8 cellular contexts compared by ENCODE assay signal in the genomic region with DNA sequence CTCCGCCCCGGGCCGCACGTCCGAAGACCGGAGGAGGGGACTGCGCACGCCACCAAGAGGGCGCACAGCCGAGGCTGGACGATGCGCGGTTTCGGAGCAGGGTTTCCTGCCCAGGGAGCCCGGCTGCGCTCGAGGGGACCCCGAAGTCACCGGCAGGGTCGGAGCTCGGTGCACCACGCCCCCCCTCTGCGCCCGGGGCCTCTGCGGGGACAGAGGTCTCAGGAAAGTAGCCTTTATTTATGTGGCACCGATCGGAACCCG.
DNase-seq lines count a peak whose midpoint lies in the region; ATAC-seq and TF ChIP-seq lines count a peak whose summit lies in the region.

No MANE protein-coding gene starts in this region.

- ATAC-seq in GM18511 (IDR thresholded peaks at IDR 0.05; ENCODE audit: unreplicated experiment) (peak; percentile 33), HG02642 (IDR thresholded peaks at IDR 0.05; ENCODE audit: poor library complexity, unreplicated experiment) (peak; percentile 21), Panc1 (peak; percentile 59), left lung (peak; percentile 14)
- peak; percentile 25 for ATAC-seq in stimulated activated effector memory CD8-positive, alpha-beta T cell treated with anti-CD3 and anti-CD28 coated beads, Interleukin-12 subunit alpha, Interleukin-12 subunit beta, amount 100 ng/mL, for 72 hours

- peak overlapping the region; percentile 96 for H3K4me3 Mint-ChIP-seq in stimulated activated effector memory CD8-positive, alpha-beta T cell treated with anti-CD3 and anti-CD28 coated beads, Interleukin-12 subunit alpha, Interleukin-12 subunit beta, amount 100 ng/mL, for 72 hours

- DNase-seq in Panc1 (ENCODE audit: low read depth, low spot score): no peak
- no peak for DNase-seq in astrocyte of the spinal cord (ENCODE audit: low read depth, low spot score)
- DNase-seq in left lung: peak; percentile 41 to 87
- DNase-seq in stimulated activated effector memory CD8-positive, alpha-beta T cell treated with anti-CD3 and anti-CD28 coated beads, Interleukin-12 subunit alpha, Interleukin-12 subunit beta, amount 100 ng/mL, for 72 hours (ENCODE audit: low spot score in 2 of 2): peak in 1 of 2 donors; percentile 47
- no peak for DNase-seq in cerebellar cortex (ENCODE audit: low spot score)
- DNase-seq in NCI-H1048 (lab: John Stamatoyannopoulos, UW): no peak

- CTCF ChIA-PET in Panc1 (lab: Charles Lee): no interaction called here

- peaks cover 21% of the 10 kb centered on the region for H3K36me3 Mint-ChIP-seq in stimulated activated effector memory CD8-positive, alpha-beta T cell treated with anti-CD3 and anti-CD28 coated beads, Interleukin-12 subunit alpha, Interleukin-12 subunit beta, amount 100 ng/mL, for 72 hours

- peak overlapping the region; percentile 77 to 84 for H3K4me3 ChIP-seq in Panc1 (ENCODE audit: low read depth in 2 of 2, low read length in 2 of 2)
- peak overlapping the region; percentile 71 for H3K4me3 ChIP-seq in astrocyte of the spinal cord (ENCODE audit: low read depth, low read length)
- H3K4me3 ChIP-seq in left lung: peak overlapping the region; percentile 47 to 74

- H3K27ac ChIP-seq in Panc1 (ENCODE audit: low read length) (peak overlapping the region; percentile 65), left lung (peak overlapping the region; percentile 91 to 95)

- H3K27me3 ChIP-seq in Panc1 (ENCODE audit: control insufficient read depth, insufficient read depth, low read length) (no peaks in the 10 kb centered on the region), left lung (peaks cover 0 to 94% of the 10 kb centered on the region in 2 donors)

- H3K4me1 ChIP-seq in Panc1 (ENCODE audit: control insufficient read depth, insufficient read depth, low read length) (peaks cover 9% of the 10 kb centered on the region), left lung (peaks cover 0 to 35% of the 10 kb centered on the region in 2 donors)

- no peak for TF ChIP-seq CTCF in Panc1 (IDR thresholded peaks at IDR 0.05)
- TF ChIP-seq CTCF in astrocyte of the spinal cord (IDR thresholded peaks at IDR 0.05; ENCODE audit: low read depth, low read length): no peak
- TF ChIP-seq CTCF in left lung (IDR thresholded peaks at IDR 0.05): no peak

- POLR2A ChIA-PET in Panc1 (lab: Charles Lee): no interaction called here

- no peaks in the 10 kb centered on the region for H3K9me3 Mint-ChIP-seq in stimulated activated effector memory CD8-positive, alpha-beta T cell treated with anti-CD3 and anti-CD28 coated beads, Interleukin-12 subunit alpha, Interleukin-12 subunit beta, amount 100 ng/mL, for 72 hours

- intact Hi-C loops in Panc1 (cut with micrococcal nuclease; ENCODE audit: unreplicated experiment) (no loop called here), left lung (cut with DNase I) (no loop called here)

- in situ Hi-C loops in Panc1 (cut with HindIII; ENCODE audit: low pct_unique_long_range_greater_than_20kb, low sequenced_read_pairs): no loop called here
- in situ Hi-C loops in astrocyte of the spinal cord (cut with HindIII; ENCODE audit: low sequenced_read_pairs): no loop called here

- H3K4me1 Mint-ChIP-seq in stimulated activated effector memory CD8-positive, alpha-beta T cell treated with anti-CD3 and anti-CD28 coated beads, Interleukin-12 subunit alpha, Interleukin-12 subunit beta, amount 100 ng/mL, for 72 hours: peaks cover 29% of the 10 kb centered on the region

- H3K9me3 ChIP-seq in Panc1 (ENCODE audit: control insufficient read depth, insufficient read depth, low read depth, low read length) (no peaks in the 10 kb centered on the region), left lung (no peaks in the 10 kb centered on the region)

- BruUV-seq in Panc1 (replicated peaks; lab: Mats Ljungman, UMichigan): no TSS peak

- no peaks in the 10 kb centered on the region for H3K36me3 ChIP-seq in Panc1 (ENCODE audit: control insufficient read depth, insufficient read depth, low read length)
- no peaks in the 10 kb centered on the region for H3K36me3 ChIP-seq in left lung

- peak overlapping the region; percentile 97 for H3K27ac Mint-ChIP-seq in stimulated activated effector memory CD8-positive, alpha-beta T cell treated with anti-CD3 and anti-CD28 coated beads, Interleukin-12 subunit alpha, Interleukin-12 subunit beta, amount 100 ng/mL, for 72 hours

Comparison
In these comparisons a context has a peak if more than half of its experiments do, and no peak if none do; other contexts are left out.
1. DNase-seq: peak in left lung (2 of 2); none in Panc1 (single experiment), astrocyte of the spinal cord (single experiment), cerebellar cortex (single experiment) and NCI-H1048 (single experiment).
2. Peak in every context shown above with its lines, with median percentiles within 50 percentile points of each other: ATAC-seq and H3K4me3 ChIP-seq.